In genomic region chr6:10587694-10588392, GRCh38 we compare ENCODE assay signal across 15 cellular contexts.
DNase-seq lines count a peak whose midpoint lies in the region; ATAC-seq lines count a peak whose summit lies in the region.
"Had no signal": no experiment of that assay in that cellular context is flagged by ENCODE, and none has a peak within 500 bp of the region (broad histone marks: within the 10 kb centered on the region; RNA-seq: fewer than 3 reads in every experiment).

No MANE protein-coding gene starts in this region.

- peaks cover 30% of the 10 kb centered on the region for H3K4me1 Mint-ChIP-seq in activated naive CD8-positive, alpha-beta T cell treated with anti-CD3 and anti-CD28 coated beads, Interleukin-2, amount 10 ng/mL, durations not matched to agents 7 days and 5 days
- peaks cover 2% of the 10 kb centered on the region for H3K4me1 Mint-ChIP-seq in activated naive CD8-positive, alpha-beta T cell treated with anti-CD3 and anti-CD28 coated beads, Interleukin-2, amount 50 U/mL, for 24 hours
- no peaks in the 10 kb centered on the region for H3K4me1 Mint-ChIP-seq in central memory CD8-positive, alpha-beta T cell

- POLR2A ChIA-PET in activated naive CD8-positive, alpha-beta T cell treated with anti-CD3 and anti-CD28 coated beads, Interleukin-2, amount 10 ng/mL, durations not matched to agents 7 days and 5 days (lab: Charles Lee), result interaction anchor here (1.5 kb wide), 2 partner anchors 59 to 106 kb away, joined by 3 to 11 read pairs; partner anchors contain the start of genes C6orf52 and PAK1IP1

- H3K36me3 ChIP-seq in iPS-18a (ENCODE audit: control insufficient read depth, low read depth, low read length) (no peaks in the 10 kb centered on the region), stomach smooth muscle (ENCODE audit: control insufficient read depth in 2 of 2, insufficient read depth in 2 of 2, low read length in 2 of 2) (no peaks in the 10 kb centered on the region)
- H3K36me3 ChIP-seq: uterus had no signal

- H3K27ac Mint-ChIP-seq in activated naive CD8-positive, alpha-beta T cell treated with anti-CD3 and anti-CD28 coated beads, Interleukin-2, amount 10 ng/mL, durations not matched to agents 7 days and 5 days, result no peak overlapping the region
- H3K27ac Mint-ChIP-seq in activated naive CD8-positive, alpha-beta T cell treated with anti-CD3 and anti-CD28 coated beads, Interleukin-2, amount 50 U/mL, for 24 hours, result no peak overlapping the region
- no peak overlapping the region for H3K27ac Mint-ChIP-seq in central memory CD8-positive, alpha-beta T cell (ENCODE audit: low read depth)
- H3K27ac Mint-ChIP-seq: activated CD4-positive, alpha-beta T cell treated with anti-CD3 and anti-CD28 coated beads, Interleukin-2, amount 10 ng/mL, durations not matched to agents 7 days and 5 days; T-helper 17 cell had no signal

- peak; percentile 35 for DNase-seq in activated naive CD8-positive, alpha-beta T cell treated with anti-CD3 and anti-CD28 coated beads, Interleukin-2, amount 10 ng/mL, durations not matched to agents 7 days and 5 days
- DNase-seq in activated naive CD8-positive, alpha-beta T cell treated with anti-CD3 and anti-CD28 coated beads, Interleukin-2, amount 50 U/mL, for 24 hours, result no peak
- DNase-seq in central memory CD8-positive, alpha-beta T cell (ENCODE audit: low spot score in 2 of 2), result no peak
- DNase-seq in NCI-H2196 treated with DMSO at 0.1 percent for 48 hours (lab: John Stamatoyannopoulos, UW; ENCODE audit: unreplicated experiment) (no peak), SHP77 treated with DMSO at 0.1 percent for 48 hours (lab: John Stamatoyannopoulos, UW) (no peak)
- DNase-seq: ACHN; activated CD4-positive, alpha-beta T cell treated with anti-CD3 and anti-CD28 coated beads, Interleukin-2, amount 10 ng/mL, durations not matched to agents 7 days and 5 days; body of pancreas; GOT3; NCI-H446 treated with DMSO at 0.1 percent for 48 hours; T-helper 17 cell; uterus had no signal

- peaks cover 2% of the 10 kb centered on the region for H3K9me3 Mint-ChIP-seq in activated naive CD8-positive, alpha-beta T cell treated with anti-CD3 and anti-CD28 coated beads, Interleukin-2, amount 10 ng/mL, durations not matched to agents 7 days and 5 days
- no peaks in the 10 kb centered on the region for H3K9me3 Mint-ChIP-seq in activated naive CD8-positive, alpha-beta T cell treated with anti-CD3 and anti-CD28 coated beads, Interleukin-2, amount 50 U/mL, for 24 hours
- H3K9me3 Mint-ChIP-seq in central memory CD8-positive, alpha-beta T cell, result no peaks in the 10 kb centered on the region
- H3K9me3 Mint-ChIP-seq: activated CD4-positive, alpha-beta T cell treated with anti-CD3 and anti-CD28 coated beads, Interleukin-2, amount 10 ng/mL, durations not matched to agents 7 days and 5 days had no signal

- H3K9ac ChIP-seq in iPS-18a (ENCODE audit: low read length) (peak overlapping the region; percentile 1), stomach smooth muscle (ENCODE audit: low read length in 2 of 2) (no peak overlapping the region)

- no peak overlapping the region for H3K4me3 Mint-ChIP-seq in activated naive CD8-positive, alpha-beta T cell treated with anti-CD3 and anti-CD28 coated beads, Interleukin-2, amount 10 ng/mL, durations not matched to agents 7 days and 5 days
- no peak overlapping the region for H3K4me3 Mint-ChIP-seq in activated naive CD8-positive, alpha-beta T cell treated with anti-CD3 and anti-CD28 coated beads, Interleukin-2, amount 50 U/mL, for 24 hours
- no peak overlapping the region for H3K4me3 Mint-ChIP-seq in central memory CD8-positive, alpha-beta T cell
- H3K4me3 Mint-ChIP-seq: activated CD4-positive, alpha-beta T cell treated with anti-CD3 and anti-CD28 coated beads, Interleukin-2, amount 10 ng/mL, durations not matched to agents 7 days and 5 days; T-helper 17 cell had no signal

- H3K4me3 ChIP-seq in iPS-18a (ENCODE audit: low read length) (peak overlapping the region; percentile 65), stomach smooth muscle (ENCODE audit: low read length in 2 of 2) (peak overlapping the region; percentile 3 to 66)
- H3K4me3 ChIP-seq: body of pancreas, uterus had no signal

- H3K4me1 ChIP-seq in iPS-18a (ENCODE audit: control insufficient read depth, low read depth, low read length) (peaks cover 72% of the 10 kb centered on the region), stomach smooth muscle (ENCODE audit: control insufficient read depth, insufficient read depth, low read length) (peaks cover 48% of the 10 kb centered on the region)
- H3K4me1 ChIP-seq: uterus had no signal

- peaks cover 10% of the 10 kb centered on the region for H3K36me3 Mint-ChIP-seq in activated naive CD8-positive, alpha-beta T cell treated with anti-CD3 and anti-CD28 coated beads, Interleukin-2, amount 10 ng/mL, durations not matched to agents 7 days and 5 days
- H3K36me3 Mint-ChIP-seq in activated naive CD8-positive, alpha-beta T cell treated with anti-CD3 and anti-CD28 coated beads, Interleukin-2, amount 50 U/mL, for 24 hours (ENCODE audit: low read depth), result no peaks in the 10 kb centered on the region
- H3K36me3 Mint-ChIP-seq in central memory CD8-positive, alpha-beta T cell (ENCODE audit: insufficient read depth), result no peaks in the 10 kb centered on the region

- H3K27ac ChIP-seq in iPS-18a (ENCODE audit: low read length), result no peak overlapping the region
- peak overlapping the region; percentile 24 for H3K27ac ChIP-seq in stomach smooth muscle (ENCODE audit: low read length)
- H3K27ac ChIP-seq: body of pancreas, uterus had no signal

- no peaks in the 10 kb centered on the region for H3K9me3 ChIP-seq in iPS-18a (ENCODE audit: control insufficient read depth, low read depth, low read length)
- no peaks in the 10 kb centered on the region for H3K9me3 ChIP-seq in stomach smooth muscle (ENCODE audit: control insufficient read depth in 2 of 2, low read length in 2 of 2)
- H3K9me3 ChIP-seq: body of pancreas, uterus had no signal

- H3K27me3 ChIP-seq in iPS-18a (ENCODE audit: control insufficient read depth, insufficient read depth, low read length) (no peaks in the 10 kb centered on the region), stomach smooth muscle (ENCODE audit: control insufficient read depth in 1 of 2, insufficient read depth in 2 of 2, low read length in 2 of 2) (no peaks in the 10 kb centered on the region)
- H3K27me3 ChIP-seq: body of pancreas, uterus had no signal

- H3K27me3 Mint-ChIP-seq in activated naive CD8-positive, alpha-beta T cell treated with anti-CD3 and anti-CD28 coated beads, Interleukin-2, amount 10 ng/mL, durations not matched to agents 7 days and 5 days, result no peaks in the 10 kb centered on the region
- H3K27me3 Mint-ChIP-seq in activated naive CD8-positive, alpha-beta T cell treated with anti-CD3 and anti-CD28 coated beads, Interleukin-2, amount 50 U/mL, for 24 hours, result no peaks in the 10 kb centered on the region
- no peaks in the 10 kb centered on the region for H3K27me3 Mint-ChIP-seq in central memory CD8-positive, alpha-beta T cell
- H3K27me3 Mint-ChIP-seq: activated CD4-positive, alpha-beta T cell treated with anti-CD3 and anti-CD28 coated beads, Interleukin-2, amount 10 ng/mL, durations not matched to agents 7 days and 5 days; T-helper 17 cell had no signal

- peak; percentile 73 for ATAC-seq in activated naive CD8-positive, alpha-beta T cell treated with anti-CD3 and anti-CD28 coated beads, Interleukin-2, amount 10 ng/mL, durations not matched to agents 7 days and 5 days (ENCODE audit: low read depth)
- ATAC-seq in activated naive CD8-positive, alpha-beta T cell treated with anti-CD3 and anti-CD28 coated beads, Interleukin-2, amount 50 U/mL, for 24 hours, result no peak
- peak; percentile 80 for ATAC-seq in central memory CD8-positive, alpha-beta T cell (replicated peaks; ENCODE audit: extremely low read depth, poor library complexity, severe bottlenecking)
- no peak for ATAC-seq in GM21723 (IDR thresholded peaks at IDR 0.05; ENCODE audit: unreplicated experiment)
- ATAC-seq: body of pancreas, T-helper 17 cell had no signal

Comparison
In these comparisons a context has a peak if more than half of its experiments do, and no peak if none do; other contexts are left out.
1. ATAC-seq: peak in activated naive CD8-positive, alpha-beta T cell treated with anti-CD3 and anti-CD28 coated beads, Interleukin-2, amount 10 ng/mL, durations not matched to agents 7 days and 5 days (single experiment) and central memory CD8-positive, alpha-beta T cell (single experiment); none in activated naive CD8-positive, alpha-beta T cell treated with anti-CD3 and anti-CD28 coated beads, Interleukin-2, amount 50 U/mL, for 24 hours (single experiment) and GM21723 (single experiment).